9 cellular contexts compared by ENCODE assay signal in genomic region chr3:184316792-184317191, GRCh38. TPM values are rescaled to one million over a fixed set of nuclear protein-coding genes. Genes with fewer than 3 reads are reported as not detected.
A peak's percentile ranks its signal among the peaks of the same experiment; 100 is the strongest.
DNase-seq lines count a peak whose midpoint lies in the region; ATAC-seq and TF ChIP-seq lines count a peak whose summit lies in the region.
"Had no signal": no experiment of that assay in that cellular context is flagged by ENCODE, and none has a peak within 500 bp of the region (broad histone marks: within the 10 kb centered on the region; RNA-seq: fewer than 3 reads in every experiment).

No MANE protein-coding gene starts in this region.

- no peak for TF ChIP-seq CTCF in DND-41 (IDR thresholded peaks at IDR 0.05; ENCODE audit: borderline replicate concordance, extremely low read depth, low read length, poor library complexity, severe bottlenecking)
- TF ChIP-seq CTCF in Peyer's patch (IDR thresholded peaks at IDR 0.05), result no peak
- TF ChIP-seq CTCF in parathyroid adenoma (IDR thresholded peaks at IDR 0.05), result no peak

- no peak overlapping the region for H2AFZ ChIP-seq in DND-41 (ENCODE audit: low read depth, low read length)
- no peak overlapping the region for H2AFZ ChIP-seq in parathyroid adenoma

- H3K9me3 ChIP-seq in DND-41 (ENCODE audit: insufficient read depth, low read length, severe bottlenecking), result no peaks in the 10 kb centered on the region
- H3K9me3 ChIP-seq in Peyer's patch, result no peaks in the 10 kb centered on the region
- H3K9me3 ChIP-seq in endocrine pancreas (ENCODE audit: control insufficient read depth, low read length), result no peaks in the 10 kb centered on the region
- H3K9me3 ChIP-seq in parathyroid adenoma (ENCODE audit: control insufficient read depth, low read length), result no peaks in the 10 kb centered on the region

- TF ChIP-seq POLR2A in Peyer's patch (IDR thresholded peaks at IDR 0.05), result no peak

- DNase-seq in DND-41 (no peak), Peyer's patch (no peak), SKM-1 treated with dmso at 0.1 percent for 144 hours (lab: John Stamatoyannopoulos, UW; ENCODE audit: unreplicated experiment) (no peak), NCI-H1694 (lab: John Stamatoyannopoulos, UW) (no peak)
- DNase-seq: NCI-H187 had no signal

- H3K4me3 ChIP-seq in DND-41 (ENCODE audit: low read depth in 1 of 2, low read length in 2 of 2) (peak overlapping the region in 1 of 2 experiments; percentile 91; a peak in 2 of 4 replicates), Peyer's patch (peak overlapping the region in 2 of 4 donors; percentile 77 to 97), endocrine pancreas (ENCODE audit: control insufficient read depth, insufficient read depth, low read length) (peak overlapping the region; percentile 56), parathyroid adenoma (ENCODE audit: low read depth, low read length) (peak overlapping the region; percentile 86)

- no peaks in the 10 kb centered on the region for H3K27me3 ChIP-seq in DND-41 (ENCODE audit: insufficient read depth, low read length, poor library complexity)
- H3K27me3 ChIP-seq in Peyer's patch, result no peaks in the 10 kb centered on the region
- H3K27me3 ChIP-seq in endocrine pancreas (ENCODE audit: control insufficient read depth, insufficient read depth, low read length), result no peaks in the 10 kb centered on the region
- no peaks in the 10 kb centered on the region for H3K27me3 ChIP-seq in parathyroid adenoma (ENCODE audit: control insufficient read depth, insufficient read depth, low read length)

- H3K9ac ChIP-seq in DND-41 (ENCODE audit: low read depth, low read length) (peak overlapping the region; percentile 97), endocrine pancreas (ENCODE audit: control insufficient read depth, insufficient read depth, low read length) (peak overlapping the region; percentile 3), parathyroid adenoma (no peak overlapping the region)

- H3K27ac ChIP-seq in DND-41 (ENCODE audit: low read length) (no peak overlapping the region), Peyer's patch (peak overlapping the region; percentile 94 to 100 (median 94)), parathyroid adenoma (peak overlapping the region; percentile 96)

- H3K79me2 ChIP-seq in DND-41 (ENCODE audit: insufficient read depth, low read length) (peaks cover 77% of the 10 kb centered on the region), parathyroid adenoma (peaks cover 30% of the 10 kb centered on the region)

- ATAC-seq in DND-41 (ENCODE audit: insufficient read depth, low read depth), result no peak
- no peak for ATAC-seq in HG02885 (IDR thresholded peaks at IDR 0.05; ENCODE audit: poor library complexity, unreplicated experiment)
- no peak for ATAC-seq in esophagus mucosa

- H3K36me3 ChIP-seq in DND-41 (ENCODE audit: insufficient read depth, low read length) (peaks cover 63% of the 10 kb centered on the region), Peyer's patch (peaks cover 0 to 24% (median 0%) of the 10 kb centered on the region in 3 donors), endocrine pancreas (ENCODE audit: control insufficient read depth, insufficient read depth, low read length) (peaks cover 9% of the 10 kb centered on the region), parathyroid adenoma (ENCODE audit: control insufficient read depth, insufficient read depth, low read length) (no peaks in the 10 kb centered on the region)

- peaks cover 47% of the 10 kb centered on the region for H3K4me1 ChIP-seq in DND-41 (ENCODE audit: insufficient read depth, low read length)
- H3K4me1 ChIP-seq in Peyer's patch, result peaks cover 0 to 51% (median 8%) of the 10 kb centered on the region in 4 donors
- H3K4me1 ChIP-seq in endocrine pancreas (ENCODE audit: control insufficient read depth, insufficient read depth, low read length), result peaks cover 6% of the 10 kb centered on the region
- H3K4me1 ChIP-seq in parathyroid adenoma, result peaks cover 37% of the 10 kb centered on the region

- peak overlapping the region; percentile 76 for H3K4me2 ChIP-seq in DND-41 (ENCODE audit: insufficient read depth, low read length)
- H3K4me2 ChIP-seq in parathyroid adenoma (ENCODE audit: low read length), result peak overlapping the region; percentile 99

- peaks cover 67% of the 10 kb centered on the region for H4K20me1 ChIP-seq in DND-41 (ENCODE audit: insufficient read depth, low read length)

RNA-seq across cellular contexts. Expression of gene EIF4G1, which starts 2.4 kb away (rescaled TPM):
- 100 to 1,000 TPM; 209 to 295 (median 244) TPM for total RNA-seq in Peyer's patch
- 339 TPM for total RNA-seq in esophagus mucosa

RNA-seq across cellular contexts. Expression of gene PSMD2, which starts 17.8 kb away (rescaled TPM):
- 100 to 1,000 TPM; 140 to 198 (median 155) TPM for total RNA-seq in Peyer's patch
- 126 TPM for total RNA-seq in esophagus mucosa

RNA-seq across cellular contexts. Expression of gene FAM131A, which starts 20.6 kb away (rescaled TPM):
- 10 to 100 TPM in 3 of 4 donors, 1 to 10 TPM in 1; 5.8 to 47.9 (median 19.6) TPM for total RNA-seq in Peyer's patch
- 7.3 TPM for total RNA-seq in esophagus mucosa

RNA-seq across cellular contexts. Expression of gene ECE2, which starts 41.0 kb away (rescaled TPM):
- not detected for total RNA-seq in Peyer's patch
- total RNA-seq in esophagus mucosa, result not detected

RNA-seq across cellular contexts. Expression of gene CLCN2, which starts 44.6 kb away (rescaled TPM):
- total RNA-seq in Peyer's patch (10 to 100 TPM; 11.6 to 87.8 (median 63.8) TPM), esophagus mucosa (3.4 TPM)
